Comparison of ENCODE assay signal across 18 cellular contexts in the genomic region with DNA sequence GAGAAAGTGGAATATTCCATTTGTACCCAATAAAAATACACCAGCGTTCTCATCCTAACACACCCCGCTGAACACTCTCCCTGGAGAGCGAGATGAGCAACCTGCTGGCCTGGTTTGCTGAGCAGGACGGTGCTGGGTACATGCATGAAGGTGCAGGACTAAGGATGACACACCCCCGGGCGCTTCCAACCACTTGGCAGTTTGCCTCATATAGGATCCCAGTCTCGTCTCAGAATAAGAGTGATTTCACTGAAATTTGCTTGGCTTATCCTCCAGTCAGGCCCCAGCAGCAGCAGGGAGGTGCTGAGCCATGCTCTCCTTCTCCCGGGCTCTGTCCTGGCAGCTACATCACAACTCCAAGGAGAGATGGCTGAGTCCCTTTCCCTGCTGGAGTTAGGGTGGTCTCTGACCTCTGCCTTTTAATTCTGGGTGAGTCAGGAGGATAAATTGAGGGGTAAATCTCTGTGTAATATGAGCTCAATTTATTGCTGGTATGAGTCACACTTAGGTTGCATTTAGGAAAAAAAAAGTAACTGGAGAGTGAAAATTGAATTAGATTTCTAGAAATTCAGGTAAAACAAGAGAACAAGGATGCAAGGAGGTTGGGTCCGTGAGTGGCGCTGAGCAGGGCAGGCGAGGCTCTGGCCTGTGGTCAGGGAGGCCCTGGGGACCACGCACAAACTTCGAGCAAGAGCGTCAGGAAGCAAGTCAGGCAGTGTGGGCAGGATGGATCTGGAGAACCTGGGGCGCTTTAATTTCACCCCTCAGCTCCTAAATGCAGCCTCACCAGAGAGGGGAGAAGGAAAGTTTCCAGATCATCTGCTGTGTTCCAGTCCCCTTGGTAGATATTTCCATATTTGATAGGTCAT.
"Had no signal": no experiment of that assay in that cellular context is flagged by ENCODE, and none has a peak within 500 bp of the region (broad histone marks: within the 10 kb centered on the region; RNA-seq: fewer than 3 reads in every experiment).

No MANE protein-coding gene starts in this region.

- H3K27ac ChIP-seq: dorsolateral prefrontal cortex, esophagus squamous epithelium, neutrophil, tibial nerve had no signal

- H3K36me3 Mint-ChIP-seq: activated naive CD8-positive, alpha-beta T cell; natural killer cell had no signal

- H3K9me3 ChIP-seq: esophagus squamous epithelium, neutrophil had no signal

- H3K36me3 ChIP-seq: esophagus squamous epithelium, neutrophil, tibial nerve had no signal

- H3K27ac Mint-ChIP-seq: activated B cell treated with CpG ODN at 0.5 μM for 24 hours; activated CD4-positive, alpha-beta T cell treated with anti-CD3 and anti-CD28 coated beads, Interleukin-2, amount 10 ng/mL, durations not matched to agents 7 days and 5 days; activated naive CD8-positive, alpha-beta T cell; activated T-cell treated with anti-CD3 and anti-CD28 coated beads, Interleukin-2, amount 50 U/mL, for 72 hours; natural killer cell; T-helper 17 cell had no signal

- H3K4me3 ChIP-seq: dorsolateral prefrontal cortex, esophagus squamous epithelium, tibial nerve had no signal

- FAIRE-seq: TTC549 had no signal

- H3K4me1 ChIP-seq: esophagus squamous epithelium, tibial nerve had no signal

- H3K4me3 Mint-ChIP-seq: activated B cell treated with CpG ODN at 0.5 μM for 24 hours; activated CD4-positive, alpha-beta T cell treated with anti-CD3 and anti-CD28 coated beads, Interleukin-2, amount 10 ng/mL, durations not matched to agents 7 days and 5 days; activated naive CD8-positive, alpha-beta T cell; activated T-cell treated with anti-CD3 and anti-CD28 coated beads, Interleukin-2, amount 50 U/mL, for 72 hours; natural killer cell; T-helper 17 cell had no signal

- H3K4me1 Mint-ChIP-seq: activated B cell treated with CpG ODN at 0.5 μM for 24 hours; activated CD4-positive, alpha-beta T cell treated with anti-CD3 and anti-CD28 coated beads, Interleukin-2, amount 10 ng/mL, durations not matched to agents 7 days and 5 days; natural killer cell; T-helper 17 cell had no signal

- H3K27me3 ChIP-seq: neutrophil, tibial nerve had no signal

- DNase-seq: activated B cell treated with CpG ODN at 0.5 μM for 24 hours; activated CD4-positive, alpha-beta T cell treated with anti-CD3 and anti-CD28 coated beads, Interleukin-2, amount 10 ng/mL, durations not matched to agents 7 days and 5 days; activated CD8-positive, alpha-beta memory T cell treated with anti-CD3 and anti-CD28 coated beads, Interleukin-2, amount 50 U/mL, for 48 hours; activated gamma-delta T cell; activated T-cell treated with anti-CD3 and anti-CD28 coated beads, Interleukin-2, amount 50 U/mL, for 72 hours; amniotic stem cell; dorsolateral prefrontal cortex; esophagus squamous epithelium; glutamatergic neuron; hypothalamus; mesenchymal stem cell; natural killer cell; stimulated activated naive CD4-positive, alpha-beta T cell; T-helper 17 cell had no signal

- H3K9me3 Mint-ChIP-seq: activated CD4-positive, alpha-beta T cell treated with anti-CD3 and anti-CD28 coated beads, Interleukin-2, amount 10 ng/mL, durations not matched to agents 7 days and 5 days; natural killer cell had no signal

- ATAC-seq: activated T-cell treated with anti-CD3 and anti-CD28 coated beads, Interleukin-2, amount 50 U/mL, for 72 hours; natural killer cell; T-helper 17 cell had no signal

- H3K27me3 Mint-ChIP-seq: activated CD4-positive, alpha-beta T cell treated with anti-CD3 and anti-CD28 coated beads, Interleukin-2, amount 10 ng/mL, durations not matched to agents 7 days and 5 days had no signal
